In genomic region chr1:211333906-211334305, GRCh38 we compare ENCODE assay signal across 1 cellular context.
TF ChIP-seq lines count a peak whose summit lies in the region.

No MANE protein-coding gene starts in this region.

TF ChIP-seq in IMR-90, 13 proteins besides CTCF, POLR2A, EP300 and RAD21 (continued from another document):
- TF ChIP-seq CEBPB (IDR thresholded peaks at IDR 0.05; ENCODE audit: low read depth, low read length): no peak
- no peak for TF ChIP-seq BHLHE40 (IDR thresholded peaks at IDR 0.05; ENCODE audit: low read depth, low read length)
